In the genomic region with DNA sequence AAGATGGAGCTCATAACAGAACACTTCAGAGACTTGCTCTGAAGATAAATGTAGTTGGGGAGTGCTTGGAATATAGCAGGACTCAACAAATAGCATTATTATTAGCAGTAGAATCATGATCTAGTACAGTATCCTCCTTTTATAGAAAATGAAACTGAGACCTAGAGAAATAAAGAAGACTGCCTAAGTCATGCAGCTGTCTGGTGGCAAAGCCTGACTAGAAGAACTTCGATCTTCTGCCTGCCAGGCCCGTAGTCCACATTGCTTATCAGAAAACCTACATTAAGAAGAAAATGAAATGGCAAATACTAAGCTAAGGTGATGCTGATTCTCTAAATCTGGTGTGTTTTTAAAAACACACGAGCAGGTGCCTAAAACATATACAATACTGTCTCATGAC, we compare ENCODE assay signal across 11 cellular contexts. TPM values are rescaled to one million over a fixed set of nuclear protein-coding genes. Genes with fewer than 3 reads are reported as not detected.
DNase-seq lines count a peak whose midpoint lies in the region; ATAC-seq, FAIRE-seq and TF ChIP-seq lines count a peak whose summit lies in the region.
"Had no signal": no experiment of that assay in that cellular context is flagged by ENCODE, and none has a peak within 500 bp of the region (broad histone marks: within the 10 kb centered on the region; RNA-seq: fewer than 3 reads in every experiment).

No MANE protein-coding gene starts in this region.

- FAIRE-seq in RCC 7860 (lab: Jason Lieb, UNC) = no peak

- no peaks in the 10 kb centered on the region for H3K79me1 ChIP-seq in mesenchymal stem cell (replicated peaks; ENCODE audit: low read length, poor library complexity, severe bottlenecking)

- no peaks in the 10 kb centered on the region for H3K36me3 Mint-ChIP-seq in Caco-2 (ENCODE audit: insufficient read depth, unreplicated experiment)
- H3K36me3 Mint-ChIP-seq in activated CD4-positive, alpha-beta memory T cell treated with anti-CD3 and anti-CD28 coated beads for 36 hours = no peaks in the 10 kb centered on the region
- H3K36me3 Mint-ChIP-seq: brain had no signal

- no peak overlapping the region for H2AFZ ChIP-seq in mesenchymal stem cell (ENCODE audit: low read depth, low read length)

- no peak overlapping the region for H2BK5ac ChIP-seq in mesenchymal stem cell (ENCODE audit: low read depth, low read length, poor library complexity, severe bottlenecking)

- BruUV-seq in Caco-2 (replicated peaks; lab: Mats Ljungman, UMichigan) = no TSS peak

- no peak overlapping the region for H3K27ac ChIP-seq in mesenchymal stem cell (ENCODE audit: low read length, poor library complexity, severe bottlenecking)

- H3K9me3 ChIP-seq in mesenchymal stem cell (ENCODE audit: control insufficient read depth, low read length) (no peaks in the 10 kb centered on the region), Caco-2 (no peaks in the 10 kb centered on the region), MG63 (no peaks in the 10 kb centered on the region)

- no peak overlapping the region for H2BK15ac ChIP-seq in mesenchymal stem cell (ENCODE audit: low read depth, poor library complexity, severe bottlenecking)

- H4K91ac ChIP-seq in mesenchymal stem cell (ENCODE audit: low read length) = no peak overlapping the region

- no peak overlapping the region for H3K27ac Mint-ChIP-seq in Caco-2 (ENCODE audit: unreplicated experiment)
- H3K27ac Mint-ChIP-seq in activated CD4-positive, alpha-beta memory T cell treated with anti-CD3 and anti-CD28 coated beads for 36 hours = no peak overlapping the region

- no peak overlapping the region for H3K18ac ChIP-seq in mesenchymal stem cell (ENCODE audit: low read depth in 1 of 2, low read length in 2 of 2)

- no peaks in the 10 kb centered on the region for H3K9me3 Mint-ChIP-seq in Caco-2 (ENCODE audit: unreplicated experiment)
- no peaks in the 10 kb centered on the region for H3K9me3 Mint-ChIP-seq in activated CD4-positive, alpha-beta memory T cell treated with anti-CD3 and anti-CD28 coated beads for 36 hours
- H3K9me3 Mint-ChIP-seq: brain had no signal

- H4K8ac ChIP-seq in mesenchymal stem cell (ENCODE audit: low read length) = no peak overlapping the region

- intact Hi-C loops in Caco-2 (cut with micrococcal nuclease; ENCODE audit: unreplicated experiment) = no loop called here
- intact Hi-C loops in activated CD4-positive, alpha-beta memory T cell treated with anti-CD3 and anti-CD28 coated beads for 36 hours (cut with micrococcal nuclease) = no loop called here

- DNase-seq in mesenchymal stem cell (no peak), Caco-2 (no peak), MG63 (no peak), RCC 7860 (ENCODE audit: low spot score) (no peak)
- DNase-seq in activated CD4-positive, alpha-beta memory T cell treated with anti-CD3 and anti-CD28 coated beads for 36 hours = no peak
- DNase-seq: hippocampal formation, NCI-H2227 treated with DMSO at 0.1 percent for 48 hours had no signal

- H3K36me3 ChIP-seq in mesenchymal stem cell (ENCODE audit: control insufficient read depth in 1 of 2, insufficient read depth in 2 of 2, low read depth in 1 of 2, low read length in 2 of 2) (peaks cover 0 to 10% of the 10 kb centered on the region in 2 experiments), Caco-2 (ENCODE audit: control insufficient read depth, insufficient read depth, low read length) (no peaks in the 10 kb centered on the region), MG63 (no peaks in the 10 kb centered on the region)

- no peak overlapping the region for H2BK12ac ChIP-seq in mesenchymal stem cell (ENCODE audit: low read length in 2 of 2)

- H3K4me3 ChIP-seq in mesenchymal stem cell (ENCODE audit: insufficient read depth in 1 of 2, low read depth in 1 of 2, low read length in 2 of 2) (peak overlapping the region in 1 of 2 experiments; percentile 12), Caco-2 (ENCODE audit: low read depth, low read length) (no peak overlapping the region), MG63 (no peak overlapping the region)

- H2BK120ac ChIP-seq in mesenchymal stem cell (ENCODE audit: low read depth, low read length) = no peak overlapping the region

- peaks cover 1% of the 10 kb centered on the region for H3K4me1 ChIP-seq in mesenchymal stem cell (ENCODE audit: control insufficient read depth, insufficient read depth, low read depth, low read length)
- H3K4me1 ChIP-seq in Caco-2 = peaks cover 61% of the 10 kb centered on the region

- no peak overlapping the region for H3K14ac ChIP-seq in mesenchymal stem cell (ENCODE audit: low read length in 2 of 2)

- WGBS in mesenchymal stem cell = 94% methylated on average over 2 of the region's 3 CpGs

- TF ChIP-seq CTCF in Caco-2 (IDR thresholded peaks at IDR 0.05; ENCODE audit: insufficient read depth in 1 of 2, low read depth in 1 of 2, low read length in 1 of 2, severe bottlenecking in 1 of 2, unreplicated experiment in 1 of 2) = no peak

- POLR2A ChIA-PET in Caco-2 (lab: Charles Lee) = no interaction called here
- POLR2A ChIA-PET in activated CD4-positive, alpha-beta memory T cell treated with anti-CD3 and anti-CD28 coated beads for 36 hours (lab: Charles Lee) = no interaction called here

- no peak overlapping the region for H3K4ac ChIP-seq in mesenchymal stem cell (ENCODE audit: low read depth in 1 of 2, low read length in 2 of 2)

- H3K27me3 Mint-ChIP-seq in Caco-2 (ENCODE audit: insufficient read depth, unreplicated experiment) = no peaks in the 10 kb centered on the region
- no peaks in the 10 kb centered on the region for H3K27me3 Mint-ChIP-seq in activated CD4-positive, alpha-beta memory T cell treated with anti-CD3 and anti-CD28 coated beads for 36 hours
- H3K27me3 Mint-ChIP-seq: brain had no signal

- peaks cover 44% of the 10 kb centered on the region for H3K4me1 Mint-ChIP-seq in Caco-2 (ENCODE audit: low read depth, unreplicated experiment)
- H3K4me1 Mint-ChIP-seq in activated CD4-positive, alpha-beta memory T cell treated with anti-CD3 and anti-CD28 coated beads for 36 hours (ENCODE audit: low read depth) = no peaks in the 10 kb centered on the region

- ATAC-seq in GM18867 (IDR thresholded peaks at IDR 0.05; ENCODE audit: unreplicated experiment) (peak; percentile 89), GM21825 (IDR thresholded peaks at IDR 0.05; ENCODE audit: unreplicated experiment) (peak; percentile 84), HG03565 (IDR thresholded peaks at IDR 0.05; ENCODE audit: unreplicated experiment) (peak; percentile 78)

- peak overlapping the region; percentile 66 for H3K9ac ChIP-seq in mesenchymal stem cell (ENCODE audit: low read length)

- H3K4me2 ChIP-seq in mesenchymal stem cell (ENCODE audit: low read length, poor library complexity, severe bottlenecking) = peak overlapping the region; percentile 19

- H2AK5ac ChIP-seq in mesenchymal stem cell (ENCODE audit: low read length, severe bottlenecking) = no peak overlapping the region

- no peak overlapping the region for H3K4me3 Mint-ChIP-seq in Caco-2 (ENCODE audit: unreplicated experiment)
- no peak overlapping the region for H3K4me3 Mint-ChIP-seq in activated CD4-positive, alpha-beta memory T cell treated with anti-CD3 and anti-CD28 coated beads for 36 hours

- H3K23ac ChIP-seq in mesenchymal stem cell (ENCODE audit: low read length in 2 of 2) = no peak overlapping the region

- H3K27me3 ChIP-seq in mesenchymal stem cell (ENCODE audit: control insufficient read depth in 1 of 2, insufficient read depth in 1 of 2, low read length in 2 of 2) (no peaks in the 10 kb centered on the region), Caco-2 (replicated peaks; ENCODE audit: control insufficient read depth, insufficient read depth, low read length) (no peaks in the 10 kb centered on the region), MG63 (no peaks in the 10 kb centered on the region)

- CTCF ChIA-PET in Caco-2 (lab: Charles Lee) = no interaction called here
- CTCF ChIA-PET in activated CD4-positive, alpha-beta memory T cell treated with anti-CD3 and anti-CD28 coated beads for 36 hours (lab: Charles Lee) = interaction anchor here (1.8 kb wide), 1 partner anchor 21 kb away, joined by 4 read pairs; no protein-coding TSS in a partner anchor

RNA-seq across cellular contexts. Expression of a gene that starts 46.4 kb away (rescaled TPM):
- polyA plus RNA-seq in mesenchymal stem cell (2013, experiment 1 of 2) = 35.4 TPM
- 31.9 TPM for polyA plus RNA-seq in mesenchymal stem cell (2013, experiment 2 of 2)
- total RNA-seq in Caco-2 (2022) = 76.0 and 94.2 TPM in 2 replicates
- total RNA-seq in MG63 (2014; rRNA removed; shearing (Covaris generic); ENCODE audit: low replicate concordance) = 16.7 and 19.7 TPM in 2 replicates
- total RNA-seq in activated CD4-positive, alpha-beta memory T cell treated with anti-CD3 and anti-CD28 coated beads for 36 hours = 1 to 10 TPM; 5.7 to 6.2 TPM
